Comparison of ENCODE assay signal across 8 cellular contexts in the genomic region with DNA sequence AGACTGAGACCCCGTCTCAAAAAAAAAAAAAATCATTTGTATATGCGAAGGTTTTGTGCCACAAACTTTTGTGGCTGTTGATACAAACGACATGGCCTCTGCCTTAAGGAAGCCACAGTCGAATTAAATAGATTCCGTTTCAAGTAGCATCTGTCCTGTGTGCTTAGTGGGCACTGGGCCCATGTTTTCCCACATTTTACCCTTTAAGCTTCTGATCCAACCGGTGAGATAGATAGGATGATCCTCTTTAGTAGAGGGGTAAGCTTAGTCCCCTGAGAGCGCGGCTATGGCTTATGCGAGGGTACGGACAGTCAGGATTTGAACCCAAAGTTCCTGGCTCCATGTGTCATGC. TPM values are rescaled to one million over a fixed set of nuclear protein-coding genes. Genes with fewer than 3 reads are reported as not detected.
DNase-seq lines count a peak whose midpoint lies in the region; ATAC-seq and TF ChIP-seq lines count a peak whose summit lies in the region.

No MANE protein-coding gene starts in this region.

- H4K20me1 ChIP-seq in SK-N-SH (ENCODE audit: insufficient read depth): no peaks in the 10 kb centered on the region

- no peaks in the 10 kb centered on the region for H3K27me3 Mint-ChIP-seq in activated CD8-positive, alpha-beta T cell treated with anti-CD3 and anti-CD28 coated beads, Interleukin-2, amount 10 ng/mL, durations not matched to agents 7 days and 5 days (ENCODE audit: low read depth)

- H3K36me3 ChIP-seq in SK-N-SH (replicated peaks in 1 of 2; ENCODE audit: control insufficient read depth in 1 of 2, insufficient read depth in 2 of 2, low read length in 1 of 2): peaks cover 0 to 5% of the 10 kb centered on the region in 2 experiments
- H3K36me3 ChIP-seq in iPS-20b (ENCODE audit: insufficient read depth, low read depth, low read length): no peaks in the 10 kb centered on the region; the same call in 1 of the 2 replicates
- no peaks in the 10 kb centered on the region for H3K36me3 ChIP-seq in suprapubic skin

- peaks cover 4% of the 10 kb centered on the region for H3F3A ChIP-seq in SK-N-SH (replicated peaks; ENCODE audit: insufficient read depth)

- H3K9ac ChIP-seq in SK-N-SH (peak overlapping the region; percentile 77), iPS-20b (ENCODE audit: low read depth, low read length) (peak overlapping the region; percentile 67; the same call in 1 of the 2 replicates)

- H3K27ac ChIP-seq in SK-N-SH (ENCODE audit: low read depth in 2 of 2, low read length in 1 of 2): peak overlapping the region; percentile 69 to 88; a peak in 3 of 4 replicates
- no peak overlapping the region for H3K27ac ChIP-seq in iPS-20b (ENCODE audit: low read length)
- peak overlapping the region; percentile 91 for H3K27ac ChIP-seq in suprapubic skin

- no peaks in the 10 kb centered on the region for H3K9me3 ChIP-seq in SK-N-SH
- no peaks in the 10 kb centered on the region for H3K9me3 ChIP-seq in iPS-20b (ENCODE audit: insufficient read depth, low read depth, low read length)
- no peaks in the 10 kb centered on the region for H3K9me3 ChIP-seq in suprapubic skin

- TF ChIP-seq EP300 in SK-N-SH (IDR thresholded peaks at IDR 0.05; ENCODE audit: borderline replicate concordance in 1 of 2, low read depth in 1 of 2, low read length in 1 of 2): no peak
- no peak for TF ChIP-seq EP300 in suprapubic skin (IDR thresholded peaks at IDR 0.05)

- peak overlapping the region; percentile 82 for H3K4me3 Mint-ChIP-seq in activated CD8-positive, alpha-beta T cell treated with anti-CD3 and anti-CD28 coated beads, Interleukin-2, amount 10 ng/mL, durations not matched to agents 7 days and 5 days

- no peak for TF ChIP-seq RAD21 in SK-N-SH (IDR thresholded peaks at IDR 0.05; ENCODE audit: low read length)

- DNase-seq in SK-N-SH (no peak), suprapubic skin (ENCODE audit: low spot score in 2 of 2) (no peak), NCI-H748 (lab: John Stamatoyannopoulos, UW; ENCODE audit: unreplicated experiment) (no peak), omental fat pad (ENCODE audit: low spot score) (no peak)
- DNase-seq in activated CD8-positive, alpha-beta T cell treated with anti-CD3 and anti-CD28 coated beads, Interleukin-2, amount 10 ng/mL, durations not matched to agents 7 days and 5 days: no peak

- peak overlapping the region; percentile 97 for H3K4me2 ChIP-seq in SK-N-SH

- no peak for TF ChIP-seq POLR2A in suprapubic skin (IDR thresholded peaks at IDR 0.05)

- WGBS in SK-N-SH (ENCODE audit: low lambda C conversion rate): 76% methylated on average over 10 of the region's 10 CpGs
- WGBS in suprapubic skin: 67% methylated on average over 10 of the region's 10 CpGs

- POLR2A ChIA-PET in SK-N-SH (lab: Yijun Ruan, JAX): interaction anchor here (0.8 to 1.9 kb wide), 5 partner anchors 12 to 105 kb away, joined by 3 to 10 read pairs (median 4); a partner anchor contains a TSS
- POLR2A ChIA-PET in activated CD8-positive, alpha-beta T cell treated with anti-CD3 and anti-CD28 coated beads, Interleukin-2, amount 10 ng/mL, durations not matched to agents 7 days and 5 days (lab: Charles Lee): interaction anchor here (1.0 to 3.2 kb wide), 10 partner anchors 11 to 261 kb away, joined by 3 to 42 read pairs (median 4); a partner anchor contains a TSS

- no peaks in the 10 kb centered on the region for H3K9me3 Mint-ChIP-seq in activated CD8-positive, alpha-beta T cell treated with anti-CD3 and anti-CD28 coated beads, Interleukin-2, amount 10 ng/mL, durations not matched to agents 7 days and 5 days (ENCODE audit: insufficient read depth)

- TF ChIP-seq CTCF in SK-N-SH (IDR thresholded peaks at IDR 0.05) (no peak), suprapubic skin (IDR thresholded peaks at IDR 0.05) (no peak), omental fat pad (IDR thresholded peaks at IDR 0.05) (no peak)

- peak overlapping the region; percentile 66 to 78 for H3K4me3 ChIP-seq in SK-N-SH (ENCODE audit: low read depth in 2 of 2, low read length in 1 of 2)
- peak overlapping the region; percentile 82 for H3K4me3 ChIP-seq in iPS-20b (ENCODE audit: low read length)
- H3K4me3 ChIP-seq in suprapubic skin: peak overlapping the region; percentile 85

- no peaks in the 10 kb centered on the region for H3K9me2 ChIP-seq in SK-N-SH

- peaks cover 8% of the 10 kb centered on the region for H3K36me3 Mint-ChIP-seq in activated CD8-positive, alpha-beta T cell treated with anti-CD3 and anti-CD28 coated beads, Interleukin-2, amount 10 ng/mL, durations not matched to agents 7 days and 5 days (ENCODE audit: low read depth)

- no peaks in the 10 kb centered on the region for H3K27me3 ChIP-seq in SK-N-SH (ENCODE audit: insufficient read depth)
- no peaks in the 10 kb centered on the region for H3K27me3 ChIP-seq in iPS-20b (ENCODE audit: insufficient read depth, low read length)
- H3K27me3 ChIP-seq in suprapubic skin: no peaks in the 10 kb centered on the region

- H3K4me1 ChIP-seq in SK-N-SH (ENCODE audit: control insufficient read depth in 1 of 2, insufficient read depth in 2 of 2, low read depth in 1 of 2, low read length in 1 of 2) (peaks cover 0 to 15% of the 10 kb centered on the region in 2 experiments; a peak in 1 of 4 replicates), iPS-20b (ENCODE audit: insufficient read depth, low read length) (0 out of 2 replicates have a peak, but pooled peaks cover 3% of the 10 kb centered on the region), suprapubic skin (peaks cover 12% of the 10 kb centered on the region)

- H2AFZ ChIP-seq in SK-N-SH (ENCODE audit: low read depth): peak overlapping the region; percentile 96

- H3K4me1 Mint-ChIP-seq in activated CD8-positive, alpha-beta T cell treated with anti-CD3 and anti-CD28 coated beads, Interleukin-2, amount 10 ng/mL, durations not matched to agents 7 days and 5 days (ENCODE audit: low read depth): peaks cover 20% of the 10 kb centered on the region

- CTCF ChIA-PET in SK-N-SH (lab: Yijun Ruan, JAX): interaction anchor here (0.8 to 1.7 kb wide), 6 partner anchors 35 to 113 kb away, joined by 3 to 5 read pairs (median 4); a partner anchor contains a TSS
- CTCF ChIA-PET in activated CD8-positive, alpha-beta T cell treated with anti-CD3 and anti-CD28 coated beads, Interleukin-2, amount 10 ng/mL, durations not matched to agents 7 days and 5 days (lab: Charles Lee): interaction anchor here (1.0 to 3.7 kb wide), 11 partner anchors 9 to 113 kb away, joined by 3 to 41 read pairs (median 4); a partner anchor contains a TSS

- peaks cover 2% of the 10 kb centered on the region for H3K79me2 ChIP-seq in SK-N-SH (ENCODE audit: insufficient read depth)

- ATAC-seq in SK-N-SH treated with all-trans-retinoic acid at 6 μM for 48 hours (no peak), GM21515 (IDR thresholded peaks at IDR 0.05; ENCODE audit: unreplicated experiment) (no peak), omental fat pad (ENCODE audit: low FRiP score) (no peak)
- ATAC-seq in activated CD8-positive, alpha-beta T cell treated with anti-CD3 and anti-CD28 coated beads, Interleukin-2, amount 10 ng/mL, durations not matched to agents 7 days and 5 days: no peak

- peak overlapping the region; percentile 83 for H3K27ac Mint-ChIP-seq in activated CD8-positive, alpha-beta T cell treated with anti-CD3 and anti-CD28 coated beads, Interleukin-2, amount 10 ng/mL, durations not matched to agents 7 days and 5 days

TF ChIP-seq in SK-N-SH treated with all-trans-retinoic acid at 6 μM for 48 hours, 23 proteins besides CTCF, POLR2A, EP300 and RAD21:
- TF ChIP-seq ARNTL (CRISPR knock-in tag; IDR thresholded peaks at IDR 0.05; ENCODE audit: borderline replicate concordance, low read depth) (no peak), ZNF8 (CRISPR knock-in tag; IDR thresholded peaks at IDR 0.05) (no peak)
TF ChIP-seq in SK-N-SH treated with all-trans-retinoic acid at 6 μM for 48 hours: peak in this region for 0.

RNA-seq across cellular contexts. Expression of a gene that starts 0.8 kb away (rescaled TPM):
- polyA plus RNA-seq in SK-N-SH (2012; rRNA removed): 95.0 and 101 TPM in 2 replicates
- 66.9 and 81.3 TPM in 2 replicates for polyA plus RNA-seq in SK-N-SH (2012; cell fraction: cytosol; rRNA removed)
- 186 and 201 TPM in 2 replicates for polyA plus RNA-seq in SK-N-SH (2012; cell fraction: nucleus; rRNA removed)
- total RNA-seq in activated CD8-positive, alpha-beta T cell treated with anti-CD3 and anti-CD28 coated beads, Interleukin-2, amount 10 ng/mL, durations not matched to agents 7 days and 5 days: 10 to 100 TPM; 57.8 to 61.0 TPM
- total RNA-seq in suprapubic skin: 100 to 1,000 TPM in 3 of 4 donors, 10 to 100 TPM in 1; 78.0 to 109 (median 106) TPM
- 100 to 1,000 TPM in 3 of 4 donors, 10 to 100 TPM in 1; 78.4 to 135 (median 110) TPM for total RNA-seq in omental fat pad

RNA-seq across cellular contexts. Expression of a gene that starts 12.6 kb away (rescaled TPM):
- 21.9 and 23.1 TPM in 2 replicates for polyA plus RNA-seq in SK-N-SH (2012; rRNA removed)
- polyA plus RNA-seq in SK-N-SH (2012; cell fraction: cytosol; rRNA removed): 7.2 and 11.2 TPM in 2 replicates
- 59.6 and 71.3 TPM in 2 replicates for polyA plus RNA-seq in SK-N-SH (2012; cell fraction: nucleus; rRNA removed)
- 10 to 100 TPM; 48.9 to 49.8 TPM for total RNA-seq in activated CD8-positive, alpha-beta T cell treated with anti-CD3 and anti-CD28 coated beads, Interleukin-2, amount 10 ng/mL, durations not matched to agents 7 days and 5 days
- total RNA-seq in suprapubic skin (10 to 100 TPM; 29.1 to 54.4 (median 39.1) TPM), omental fat pad (10 to 100 TPM; 25.1 to 90.0 (median 43.2) TPM)

RNA-seq across cellular contexts. Expression of a gene that starts 34.3 kb away (rescaled TPM):
- polyA plus RNA-seq in SK-N-SH (2012; rRNA removed): 15.4 and 18.9 TPM in 2 replicates
- 10.2 and 14.3 TPM in 2 replicates for polyA plus RNA-seq in SK-N-SH (2012; cell fraction: cytosol; rRNA removed)
- 10.6 and 15.2 TPM in 2 replicates for polyA plus RNA-seq in SK-N-SH (2012; cell fraction: nucleus; rRNA removed)
- 10 to 100 TPM; 46.4 to 47.3 TPM for total RNA-seq in activated CD8-positive, alpha-beta T cell treated with anti-CD3 and anti-CD28 coated beads, Interleukin-2, amount 10 ng/mL, durations not matched to agents 7 days and 5 days
- total RNA-seq in suprapubic skin (10 to 100 TPM; 14.6 to 29.3 (median 21.7) TPM), omental fat pad (10 to 100 TPM in 1 of 4 donors, 1 to 10 TPM in 3; 5.6 to 22.2 (median 9.8) TPM)

RNA-seq across cellular contexts. Expression of a gene that starts 34.9 kb away (rescaled TPM):
- 43.9 and 46.6 TPM in 2 replicates for polyA plus RNA-seq in SK-N-SH (2012; rRNA removed)
- 45.0 and 50.1 TPM in 2 replicates for polyA plus RNA-seq in SK-N-SH (2012; cell fraction: cytosol; rRNA removed)
- 98.2 and 102 TPM in 2 replicates for polyA plus RNA-seq in SK-N-SH (2012; cell fraction: nucleus; rRNA removed)
- 100 to 1,000 TPM; 104 to 117 TPM for total RNA-seq in activated CD8-positive, alpha-beta T cell treated with anti-CD3 and anti-CD28 coated beads, Interleukin-2, amount 10 ng/mL, durations not matched to agents 7 days and 5 days
- total RNA-seq in suprapubic skin (10 to 100 TPM; 48.2 to 58.7 (median 51.0) TPM), omental fat pad (100 to 1,000 TPM in 1 of 4 donors, 10 to 100 TPM in 3; 22.8 to 113 (median 31.1) TPM)

RNA-seq across cellular contexts. Expression of a gene that starts 35.1 kb away (rescaled TPM):
- 28.5 and 31.0 TPM in 2 replicates for polyA plus RNA-seq in SK-N-SH (2012; rRNA removed)
- 14.6 and 20.3 TPM in 2 replicates for polyA plus RNA-seq in SK-N-SH (2012; cell fraction: cytosol; rRNA removed)
- polyA plus RNA-seq in SK-N-SH (2012; cell fraction: nucleus; rRNA removed): 75.2 and 98.0 TPM in 2 replicates
- total RNA-seq in activated CD8-positive, alpha-beta T cell treated with anti-CD3 and anti-CD28 coated beads, Interleukin-2, amount 10 ng/mL, durations not matched to agents 7 days and 5 days: 10 to 100 TPM; 33.8 to 35.5 TPM
- 10 to 100 TPM; 20.3 to 43.9 (median 32.0) TPM for total RNA-seq in suprapubic skin
- total RNA-seq in omental fat pad: 10 to 100 TPM in 3 of 4 donors, 1 to 10 TPM in 1; 7.1 to 44.5 (median 20.0) TPM
